Comparison of ENCODE assay signal across 16 cellular contexts in the genomic region with DNA sequence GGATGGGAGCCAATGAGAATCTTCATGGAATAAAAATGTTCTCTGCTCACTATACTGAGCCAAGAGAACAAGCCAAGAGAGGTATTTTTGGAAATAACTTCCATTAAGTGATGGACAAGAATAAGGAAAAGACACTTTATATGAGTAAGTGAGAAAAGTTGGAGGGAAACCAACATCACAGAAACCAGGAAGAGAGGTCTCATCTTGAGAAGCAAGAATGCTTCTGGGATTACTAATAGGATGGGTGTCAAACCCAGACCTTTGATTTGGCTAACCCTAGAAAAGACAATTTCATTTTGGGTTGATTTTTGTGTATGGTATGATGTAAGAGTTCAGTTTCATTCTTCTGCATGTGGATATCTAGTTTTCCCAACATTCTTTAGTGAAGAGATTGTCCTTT.
"Had no signal": no experiment of that assay in that cellular context is flagged by ENCODE, and none has a peak within 500 bp of the region (broad histone marks: within the 10 kb centered on the region; RNA-seq: fewer than 3 reads in every experiment).

No MANE protein-coding gene starts in this region.

- H3K27ac ChIP-seq: foreskin keratinocyte, psoas muscle, tibial nerve, VCaP had no signal

- H3K27me3 ChIP-seq: colonic mucosa, foreskin keratinocyte, tibial nerve, uterus had no signal

- H3K4me3 ChIP-seq: colonic mucosa, psoas muscle, tibial nerve, uterus had no signal

- DNase-seq: activated CD4-positive, alpha-beta memory T cell treated with anti-CD3 and anti-CD28 coated beads for 36 hours; activated CD8-positive, alpha-beta memory T cell treated with anti-CD3 and anti-CD28 coated beads, Interleukin-2, amount 10 ng/mL, durations not matched to agents 7 days and 5 days; activated naive CD4-positive, alpha-beta T cell treated with anti-CD3 and anti-CD28 coated beads, Interleukin-2, amount 10 ng/mL, durations not matched to agents 7 days and 5 days; activated T-cell treated with anti-CD3 and anti-CD28 coated beads, Interleukin-2, amount 50 U/mL, for 1 hour; colonic mucosa; head of caudate nucleus; immature natural killer cell; left colon; midbrain; psoas muscle; stimulated activated CD4-positive, alpha-beta T cell treated with anti-CD3 and anti-CD28 coated beads, Interleukin-2, amount 100 ng/mL, for 48 hours; stimulated activated naive B cell treated with anti-CD40 and anti-IgM and Interleukin-4, amounts not matched to agents 10 μg/mL and 1 μg/mL and 100 μg/mL, for 72 hours; uterus had no signal

- ATAC-seq: activated CD8-positive, alpha-beta memory T cell treated with anti-CD3 and anti-CD28 coated beads, Interleukin-2, amount 10 ng/mL, durations not matched to agents 7 days and 5 days; foreskin keratinocyte; psoas muscle; stimulated activated naive B cell treated with anti-CD40 and anti-IgM and Interleukin-4, amounts not matched to agents 10 μg/mL and 1 μg/mL and 100 μg/mL, for 72 hours had no signal

- H3K36me3 ChIP-seq: colonic mucosa, tibial nerve, uterus had no signal

- H3K9me3 ChIP-seq: colonic mucosa, psoas muscle, tibial nerve, uterus had no signal

- H3K4me1 ChIP-seq: colonic mucosa, psoas muscle had no signal
